1 cellular context compared by ENCODE assay signal in genomic region chr2:74119912-74120825, GRCh38.
TF ChIP-seq lines count a peak whose summit lies in the region.

No MANE protein-coding gene starts in this region.

TF ChIP-seq in HepG2, 621 proteins besides CTCF, POLR2A, EP300 and RAD21 (continued from another document and continues in another):
- TF ChIP-seq JUND (CRISPR knock-in tag; IDR thresholded peaks at IDR 0.05) (peak; percentile 65), ZNF781 (CRISPR knock-in tag; IDR thresholded peaks at IDR 0.05; ENCODE audit: borderline replicate concordance, not compliant biosample characterization) (peak; percentile 98), ZNF546 (CRISPR knock-in tag; conservative IDR thresholded peaks at IDR 0.05) (peak; percentile 77; the same call in 1 of the 2 replicates), ZNF101 (CRISPR knock-in tag; IDR thresholded peaks at IDR 0.05; ENCODE audit: borderline replicate concordance, low read depth) (no peak), ZNF574 (CRISPR knock-in tag; IDR thresholded peaks at IDR 0.05) (peak; percentile 99), ZNF362 (CRISPR knock-in tag; IDR thresholded peaks at IDR 0.05; ENCODE audit: borderline replicate concordance) (no peak), ZNF580 (CRISPR knock-in tag; IDR thresholded peaks at IDR 0.05; ENCODE audit: borderline replicate concordance, low read depth) (peak; percentile 91; the same call in 1 of the 2 replicates), ZFP36L2 (CRISPR knock-in tag; IDR thresholded peaks at IDR 0.05) (no peak), NR1H2 (CRISPR knock-in tag; IDR thresholded peaks at IDR 0.05; ENCODE audit: borderline replicate concordance, low read depth) (peak; percentile 83), PPARG (CRISPR knock-in tag; conservative IDR thresholded peaks at IDR 0.05) (peak; percentile 14; the same call in 1 of the 2 replicates), PRDM4 (CRISPR knock-in tag; IDR thresholded peaks at IDR 0.05; ENCODE audit: borderline replicate concordance) (no peak), PCBP1 (IDR thresholded peaks at IDR 0.05; ENCODE audit: borderline replicate concordance, low read depth, low read length) (no peak), ZBTB46 (CRISPR knock-in tag; IDR thresholded peaks at IDR 0.05; ENCODE audit: borderline replicate concordance) (no peak), ELF1 (CRISPR knock-in tag; IDR thresholded peaks at IDR 0.05) (peak; percentile 93), ZSCAN9 (CRISPR knock-in tag; IDR thresholded peaks at IDR 0.05; ENCODE audit: borderline replicate concordance) (peak; percentile 93; the same call in 1 of the 2 replicates), ZFAT (CRISPR knock-in tag; conservative IDR thresholded peaks at IDR 0.05) (no peak), ZNF761 (CRISPR knock-in tag; conservative IDR thresholded peaks at IDR 0.05) (peak; percentile 78; the same call in 1 of the 2 replicates), ZBTB2 (CRISPR knock-in tag; IDR thresholded peaks at IDR 0.05; ENCODE audit: low read depth) (peak; percentile 77), FOSL2 (CRISPR knock-in tag; IDR thresholded peaks at IDR 0.05) (peak; percentile 45), SRF (IDR thresholded peaks at IDR 0.05; ENCODE audit: low read depth, low read length) (no peak), NR2F2 (IDR thresholded peaks at IDR 0.05; ENCODE audit: borderline replicate concordance, low read depth) (no peak), ZBTB4 (CRISPR knock-in tag; IDR thresholded peaks at IDR 0.05; ENCODE audit: borderline replicate concordance) (peak; percentile 96; the same call in 1 of the 2 replicates), ZBTB10 (CRISPR knock-in tag; IDR thresholded peaks at IDR 0.05; ENCODE audit: borderline replicate concordance) (no peak), ZNF10 (CRISPR knock-in tag; IDR thresholded peaks at IDR 0.05; ENCODE audit: borderline replicate concordance, low read depth) (no peak), MAFK (conservative IDR thresholded peaks at IDR 0.05 in 1 of 2, IDR thresholded peaks at IDR 0.05 in 1 of 2; ENCODE audit: low read length in 2 of 2) (no peak), ZNF207 (IDR thresholded peaks at IDR 0.05; ENCODE audit: borderline replicate concordance) (no peak), SATB2 (CRISPR knock-in tag; IDR thresholded peaks at IDR 0.05) (no peak), KDM5A (IDR thresholded peaks at IDR 0.05; ENCODE audit: borderline replicate concordance, low read length) (peak; percentile 96), KLF6 (CRISPR knock-in tag; IDR thresholded peaks at IDR 0.05) (peak; percentile 93), BRD4 (CRISPR knock-in tag; IDR thresholded peaks at IDR 0.05) (peak; percentile 99), HOXA3 (CRISPR knock-in tag; IDR thresholded peaks at IDR 0.05) (peak; percentile 97), ZNF34 (CRISPR knock-in tag; IDR thresholded peaks at IDR 0.05; ENCODE audit: borderline replicate concordance) (peak; percentile 90; the same call in 1 of the 2 replicates), ZNF569 (CRISPR knock-in tag; IDR thresholded peaks at IDR 0.05; ENCODE audit: borderline replicate concordance) (peak; percentile 94; the same call in 1 of the 2 replicates), ARNTL (CRISPR knock-in tag; IDR thresholded peaks at IDR 0.05) (0 out of 2 replicates have a peak, but pooled peaks have one; percentile 62), FOXJ3 (CRISPR knock-in tag; IDR thresholded peaks at IDR 0.05; ENCODE audit: borderline replicate concordance) (no peak; the same call in 1 of the 2 replicates), ZNF543 (CRISPR knock-in tag; IDR thresholded peaks at IDR 0.05) (peak; percentile 96), ZNF749 (CRISPR knock-in tag; IDR thresholded peaks at IDR 0.05; ENCODE audit: borderline replicate concordance) (peak; percentile 66; the same call in 1 of the 2 replicates), ONECUT2 (CRISPR knock-in tag; IDR thresholded peaks at IDR 0.05) (no peak), ZUFSP (CRISPR knock-in tag; IDR thresholded peaks at IDR 0.05; ENCODE audit: borderline replicate concordance) (no peak), TMF1 (CRISPR knock-in tag; IDR thresholded peaks at IDR 0.05; ENCODE audit: low read depth) (peak; percentile 68), ARHGAP35 (CRISPR knock-in tag; IDR thresholded peaks at IDR 0.05; ENCODE audit: borderline replicate concordance) (peak; percentile 94; the same call in 1 of the 2 replicates), ZNF251 (CRISPR knock-in tag; IDR thresholded peaks at IDR 0.05) (no peak), ZNF17 (CRISPR knock-in tag; IDR thresholded peaks at IDR 0.05) (no peak), CREM (IDR thresholded peaks at IDR 0.05) (peak; percentile 54), CREM (CRISPR knock-in tag; IDR thresholded peaks at IDR 0.05) (no peak), ATRX (CRISPR knock-in tag; IDR thresholded peaks at IDR 0.05; ENCODE audit: borderline replicate concordance) (no peak), ZFP36L1 (CRISPR knock-in tag; IDR thresholded peaks at IDR 0.05) (peak; percentile 87; the same call in 1 of the 2 replicates), KAT7 (CRISPR knock-in tag; IDR thresholded peaks at IDR 0.05; ENCODE audit: borderline replicate concordance) (no peak; the same call in 1 of the 2 replicates), RBM22 (optimal IDR thresholded peaks at IDR 0.05; ENCODE audit: low read length) (no peak)
